In the genomic region with DNA sequence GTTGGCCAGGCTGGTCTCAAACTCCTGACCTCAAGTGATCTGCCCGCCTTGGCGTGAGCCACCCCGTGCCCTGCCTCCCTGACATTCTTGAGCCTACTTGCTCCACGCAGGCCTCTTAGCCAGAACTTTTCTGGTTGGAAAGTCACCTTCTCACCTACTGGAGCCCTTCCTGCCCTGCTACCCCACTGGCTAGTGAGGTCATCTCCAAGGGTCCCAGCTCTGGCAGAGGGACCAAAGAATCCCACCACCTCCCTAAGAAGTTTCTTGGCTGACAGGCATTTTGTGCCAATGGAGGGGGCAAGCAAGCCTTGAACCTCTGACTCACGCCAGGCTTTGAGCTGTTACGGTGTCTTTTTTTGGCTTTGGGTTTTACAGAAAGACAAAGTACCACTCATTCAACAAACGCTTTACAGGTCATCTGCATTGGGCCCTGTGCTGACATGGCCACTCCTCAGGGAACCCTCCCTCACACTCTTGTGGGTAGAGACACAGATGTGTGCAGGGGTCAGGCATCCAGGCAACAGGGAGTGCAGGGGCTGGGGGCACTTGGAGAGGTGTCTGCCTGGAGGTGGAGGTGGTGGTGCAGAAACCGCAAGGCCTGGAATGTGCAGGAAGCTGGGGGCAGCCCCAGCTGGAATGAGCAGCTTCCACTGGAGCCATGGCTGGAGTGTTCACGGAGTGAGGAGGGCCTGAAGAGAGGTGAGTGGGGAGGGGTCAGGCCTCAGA, we compare ENCODE assay signal across 11 cellular contexts. TPM values are rescaled to one million over a fixed set of nuclear protein-coding genes. Genes with fewer than 3 reads are reported as not detected.
A peak's percentile ranks its signal among the peaks of the same experiment; 100 is the strongest.
DNase-seq lines count a peak whose midpoint lies in the region; ATAC-seq, FAIRE-seq and TF ChIP-seq lines count a peak whose summit lies in the region.
"Had no signal": no experiment of that assay in that cellular context is flagged by ENCODE, and none has a peak within 500 bp of the region (broad histone marks: within the 10 kb centered on the region; RNA-seq: fewer than 3 reads in every experiment).

No MANE protein-coding gene starts in this region.

- POLR2A ChIA-PET in HepG2 (lab: Yijun Ruan, JAX): interaction anchor here (1.1 to 4.2 kb wide), 3 partner anchors 14 to 25 kb away, joined by 5 to 35 read pairs (median 6); partner anchors contain the start of gene WNT11

- H4K20me1 ChIP-seq in HepG2 (ENCODE audit: insufficient read depth, low read length): no peaks in the 10 kb centered on the region

- H3K27me3 ChIP-seq in HepG2 (ENCODE audit: control insufficient read depth in 1 of 2, insufficient read depth in 2 of 2, low read length in 2 of 2) (peaks cover 6 to 26% of the 10 kb centered on the region in 2 experiments; a peak in 3 of 5 replicates), right lobe of liver (no peaks in the 10 kb centered on the region)

- peak overlapping the region; percentile 58 for H3K4me3 Mint-ChIP-seq in activated naive CD8-positive, alpha-beta T cell
- peak overlapping the region; percentile 88 for H3K4me3 Mint-ChIP-seq in memory B cell

- peak overlapping the region; percentile 38 for H3K27ac ChIP-seq in HepG2 (ENCODE audit: extremely low read length, insufficient read depth, low read length)
- H3K27ac ChIP-seq in right lobe of liver: no peak overlapping the region

- no peak for FAIRE-seq in HepG2 (lab: Jason Lieb, UNC)
- no peak for FAIRE-seq in urothelium cell line (lab: Jason Lieb, UNC)

- TF ChIP-seq EP300 in HepG2 (IDR thresholded peaks at IDR 0.05; ENCODE audit: low read depth in 2 of 2, low read length in 2 of 2) (no peak), HepG2 (CRISPR knock-in tag; IDR thresholded peaks at IDR 0.05; ENCODE audit: borderline replicate concordance) (no peak)

- H3K4me2 ChIP-seq in HepG2 (ENCODE audit: low read depth, low read length): peak overlapping the region; percentile 95

- H2AFZ ChIP-seq in HepG2 (ENCODE audit: low read length): peak overlapping the region; percentile 83

- TF ChIP-seq CTCF in HepG2 (CRISPR knock-in tag; IDR thresholded peaks at IDR 0.05): no peak
- TF ChIP-seq CTCF in right lobe of liver (IDR thresholded peaks at IDR 0.05): no peak

- H3K27me3 Mint-ChIP-seq in activated naive CD8-positive, alpha-beta T cell: no peaks in the 10 kb centered on the region
- no peaks in the 10 kb centered on the region for H3K27me3 Mint-ChIP-seq in memory B cell

- H3K4me3 ChIP-seq in HepG2 (replicated peaks in 1 of 3; ENCODE audit: insufficient read depth in 1 of 3, low read depth in 2 of 3, low read length in 3 of 3) (peak overlapping the region; percentile 70 to 90 (median 88)), right lobe of liver (no peak overlapping the region)

- no peaks in the 10 kb centered on the region for H3K36me3 ChIP-seq in HepG2 (replicated peaks in 1 of 2; ENCODE audit: control insufficient read depth in 1 of 2, insufficient read depth in 2 of 2, low read length in 2 of 2)
- H3K36me3 ChIP-seq in right lobe of liver: no peaks in the 10 kb centered on the region

- in situ Hi-C loops in HepG2 (cut with HindIII; ENCODE audit: extremely low pct_ligation_motif_present, low pct_unique_long_range_greater_than_20kb): no loop called here

- peak overlapping the region; percentile 62 for H3K9ac ChIP-seq in HepG2 (ENCODE audit: insufficient read depth, low read depth, low read length)

- no peaks in the 10 kb centered on the region for H3K9me3 Mint-ChIP-seq in activated naive CD8-positive, alpha-beta T cell (ENCODE audit: low read depth)
- H3K9me3 Mint-ChIP-seq in memory B cell: no peaks in the 10 kb centered on the region

- no peaks in the 10 kb centered on the region for H3K36me3 Mint-ChIP-seq in activated naive CD8-positive, alpha-beta T cell
- no peaks in the 10 kb centered on the region for H3K36me3 Mint-ChIP-seq in memory B cell

- H3K9me3 ChIP-seq in HepG2 (ENCODE audit: low read length) (no peaks in the 10 kb centered on the region), right lobe of liver (no peaks in the 10 kb centered on the region)

- TF ChIP-seq POLR2A in HepG2 (IDR thresholded peaks at IDR 0.05; ENCODE audit: insufficient read depth in 1 of 2, low read depth in 2 of 2, low read length in 2 of 2) (no peak), right lobe of liver (IDR thresholded peaks at IDR 0.05) (no peak)

- H3K4me1 ChIP-seq in HepG2 (ENCODE audit: insufficient read depth, low read length): peaks cover 54% of the 10 kb centered on the region
- peaks cover 0 to 18% (median 0%) of the 10 kb centered on the region in 4 donors for H3K4me1 ChIP-seq in right lobe of liver

- DNase-seq in HepG2 (ENCODE audit: low spot score) (no peak), right lobe of liver (no peak), memory B cell (ENCODE audit: low spot score in 2 of 2) (no peak), urothelium cell line (ENCODE audit: low spot score) (peak; percentile 75), DMS53 (lab: John Stamatoyannopoulos, UW) (no peak)
- no peak for DNase-seq in NK-92 treated with Interleukin-12 subunit alpha and Interleukin-12 subunit beta, amount 100 ng/mL, for 24 hours (lab: John Stamatoyannopoulos, UW)
- DNase-seq: kidney glomerular epithelial cell, NCI-H2081 had no signal

- ATAC-seq in HepG2 (peak; percentile 13), right lobe of liver (no peak), memory B cell (ENCODE audit: low read depth) (no peak), GM19463 (IDR thresholded peaks at IDR 0.05; ENCODE audit: unreplicated experiment) (no peak)
- ATAC-seq: activated CD4-positive, CD25-positive, alpha-beta regulatory T cell treated with anti-CD3 and anti-CD28 coated beads, Interleukin-2, amount 50 U/mL, for 24 hours had no signal

- no peak for TF ChIP-seq RAD21 in HepG2 (CRISPR knock-in tag; IDR thresholded peaks at IDR 0.05)

- CTCF ChIA-PET in HepG2 (lab: Yijun Ruan, JAX; ENCODE audit: low intra/inter-chr PET ratio, low total read pairs): no interaction called here

- H3K4me1 Mint-ChIP-seq in activated naive CD8-positive, alpha-beta T cell (ENCODE audit: low read depth): peaks cover 36% of the 10 kb centered on the region
- peaks cover 27% of the 10 kb centered on the region for H3K4me1 Mint-ChIP-seq in memory B cell

- intact Hi-C loops in HepG2 (cut with micrococcal nuclease; ENCODE audit: unreplicated experiment) (loop anchor here (10.0 kb wide), 1 partner anchor 339 kb away; no protein-coding TSS in a partner anchor), right lobe of liver (cut with DNase I) (no loop called here)

- no TSS peak for BruUV-seq in HepG2 (replicated peaks; lab: Mats Ljungman, UMichigan)

- no peak overlapping the region for H3K27ac Mint-ChIP-seq in activated naive CD8-positive, alpha-beta T cell
- no peak overlapping the region for H3K27ac Mint-ChIP-seq in memory B cell

- 29% methylated on average over 9 of the region's 9 CpGs for WGBS in HepG2 (ENCODE audit: low lambda C conversion rate)
- 92% methylated on average over 9 of the region's 9 CpGs for WGBS in right lobe of liver (ENCODE audit: insufficient coverage, low coverage, low lambda C conversion rate, missing lambda C conversion rate)

- H3K79me2 ChIP-seq in HepG2 (ENCODE audit: insufficient read depth, low read length): no peaks in the 10 kb centered on the region

TF ChIP-seq in HepG2, 621 proteins besides CTCF, POLR2A, EP300 and RAD21 (continues in another document):
- TF ChIP-seq GZF1 (CRISPR knock-in tag; IDR thresholded peaks at IDR 0.05) (no peak), GABPB1 (CRISPR knock-in tag; IDR thresholded peaks at IDR 0.05) (0 out of 2 replicates have a peak, but pooled peaks have one; percentile 6), ZNF180 (CRISPR knock-in tag; IDR thresholded peaks at IDR 0.05; ENCODE audit: borderline replicate concordance, low read depth) (no peak), ZNF558 (CRISPR knock-in tag; IDR thresholded peaks at IDR 0.05; ENCODE audit: borderline replicate concordance) (0 out of 2 replicates have a peak, but pooled peaks have one; percentile 36), MTF2 (CRISPR knock-in tag; IDR thresholded peaks at IDR 0.05; ENCODE audit: borderline replicate concordance) (no peak), MAX (IDR thresholded peaks at IDR 0.05) (0 out of 2 replicates have a peak, but pooled peaks have one; percentile 14), PHF8 (CRISPR knock-in tag; IDR thresholded peaks at IDR 0.05) (peak; percentile 18; the same call in 1 of the 2 replicates), ZIK1 (CRISPR knock-in tag; IDR thresholded peaks at IDR 0.05; ENCODE audit: borderline replicate concordance, low read depth) (no peak), TEAD3 (CRISPR knock-in tag; optimal IDR thresholded peaks at IDR 0.05; ENCODE audit: borderline replicate concordance) (peak; percentile 54), XRCC5 (optimal IDR thresholded peaks at IDR 0.05; ENCODE audit: low read length) (peak; percentile 23)

RNA-seq across cellular contexts. Expression of gene WNT11, which starts 27.1 kb away (rescaled TPM):
- total RNA-seq in HepG2 (2016; rRNA removed; fragmentation: Illumina TruSeq; extraction: Trizol) (0.66 TPM in 1 of 2 replicates, not detected in the other), right lobe of liver (10 to 100 TPM in 2 of 6 experiments, 1 to 10 TPM in 4; 2.8 to 13.1 (median 5.5) TPM)
- 0.51 TPM in 1 of 2 replicates, not detected in the other for total RNA-seq in HepG2 (2016; cell fraction: cytosol; rRNA removed; fragmentation: Illumina TruSeq; extraction: Trizol; ENCODE audit: low read depth)
- 0.18 and 0.71 TPM in 2 replicates for total RNA-seq in HepG2 (2016; cell fraction: insoluble cytoplasmic fraction; rRNA removed; fragmentation: Illumina TruSeq; extraction: Trizol)
- total RNA-seq in HepG2 (2016; cell fraction: membrane; rRNA removed; fragmentation: Illumina TruSeq; extraction: Trizol): 0.21 and 0.25 TPM in 2 replicates
- total RNA-seq in HepG2 (2016; cell fraction: nucleus; rRNA removed; fragmentation: Illumina TruSeq; extraction: Trizol): 0.50 and 0.69 TPM in 2 replicates
- 0.34 and 0.42 TPM in 2 replicates for polyA plus RNA-seq in HepG2 (2011; rRNA removed)
- polyA plus RNA-seq in HepG2 (2011; cell fraction: cytosol; rRNA removed): 0.44 and 0.47 TPM in 2 replicates
- polyA plus RNA-seq in HepG2 (2011; cell fraction: nucleus; rRNA removed): 0.74 and 1.2 TPM in 2 replicates
- polyA plus RNA-seq in HepG2 (2012): 0.16 and 0.33 TPM in 2 replicates
- 0.09 and 0.11 TPM in 2 replicates for polyA plus RNA-seq in HepG2 (2016; cell fraction: cytosol; fragmentation: Illumina TruSeq; extraction: Trizol; ENCODE audit: low read depth)
- polyA plus RNA-seq in HepG2 (2016; cell fraction: insoluble cytoplasmic fraction; fragmentation: Illumina TruSeq; extraction: Trizol; ENCODE audit: low read depth): 0.16 and 0.44 TPM in 2 replicates
- not detected in 2 replicates for polyA plus RNA-seq in HepG2 (2016; cell fraction: membrane; fragmentation: Illumina TruSeq; extraction: Trizol; ENCODE audit: low read depth)
- polyA plus RNA-seq in HepG2 (2016; cell fraction: nucleus; fragmentation: Illumina TruSeq; extraction: Trizol; ENCODE audit: insufficient read depth, low read depth): 0.95 and 1.1 TPM in 2 replicates
- 1.5 and 1.6 TPM in 2 replicates for polyA minus RNA-seq in HepG2 (2011; rRNA and poly(A)+ RNA removed; ENCODE audit: low replicate concordance)
- polyA minus RNA-seq in HepG2 (2011; cell fraction: cytosol; rRNA and poly(A)+ RNA removed): 1.7 TPM in 1 of 2 replicates, not detected in the other
- not detected in 2 replicates for polyA minus RNA-seq in HepG2 (2011; cell fraction: nucleus; rRNA and poly(A)+ RNA removed)

Comparison
In these comparisons a context has a peak if more than half of its experiments do, and no peak if none do; other contexts are left out.
1. H3K4me3 ChIP-seq: peak in HepG2 (3 of 3); none in right lobe of liver (0 of 3).